8 cellular contexts compared by ENCODE assay signal in genomic region chr1:26837665-26838064, GRCh38. TPM values are rescaled to one million over a fixed set of nuclear protein-coding genes. Genes with fewer than 3 reads are reported as not detected.
DNase-seq lines count a peak whose midpoint lies in the region; ATAC-seq and TF ChIP-seq lines count a peak whose summit lies in the region.
"Not testable (repeated sequence)": the region's sequence is repeated elsewhere in the genome, so short reads cannot be mapped to it uniquely, and the experiment has no call there.

No MANE protein-coding gene starts in this region.

- CTCF ChIA-PET in HEK293 (lab: Yijun Ruan, JAX), result interaction anchor here (0.6 to 0.7 kb wide), 2 partner anchors 28 to 249 kb away, joined by 3 to 5 read pairs; no protein-coding TSS in a partner anchor
- CTCF ChIA-PET in T-cell (lab: Charles Lee), result interaction anchor here in 1 of 2 donors (0.8 to 1.6 kb wide), 2 partner anchors 16 to 28 kb away, joined by 3 to 10 read pairs; no protein-coding TSS in a partner anchor
- CTCF ChIA-PET in activated CD4-positive, alpha-beta T cell treated with anti-CD3 and anti-CD28 coated beads for 36 hours (lab: Charles Lee), result interaction anchor here (1.8 kb wide), 1 partner anchor 25 kb away, joined by 6 read pairs; the partner anchor contains the start of gene SFN
- CTCF ChIA-PET in activated naive CD4-positive, alpha-beta T cell treated with anti-CD3 and anti-CD28 coated beads, Interleukin-2, amount 10 ng/mL, durations not matched to agents 7 days and 5 days (lab: Charles Lee), result interaction anchor here (0.8 kb wide), 1 partner anchor 27 kb away, joined by 3 read pairs; no protein-coding TSS in a partner anchor

- intact Hi-C loops in activated CD4-positive, alpha-beta T cell treated with anti-CD3 and anti-CD28 coated beads for 36 hours (cut with DNase I, micrococcal nuclease), result not testable (repeated sequence)

- not testable (repeated sequence) for DNase-seq in CD4-positive, CD25-positive, alpha-beta regulatory T cell; T-cell; activated CD4-positive, alpha-beta T cell treated with anti-CD3 and anti-CD28 coated beads for 36 hours; activated T-cell treated with anti-CD3 and anti-CD28 coated beads, Interleukin-2, amount 50 U/mL, for 4 hours; activated naive CD4-positive, alpha-beta T cell treated with anti-CD3 and anti-CD28 coated beads, Interleukin-2, amount 10 ng/mL, durations not matched to agents 7 days and 5 days; immature natural killer cell; stimulated activated effector memory CD8-positive, alpha-beta T cell treated with anti-CD3 and anti-CD28 coated beads, Interleukin-12 subunit alpha, Interleukin-12 subunit beta, amount 100 ng/mL, for 72 hours (ENCODE audit: low spot score in 2 of 2)

- POLR2A ChIA-PET in HEK293 (lab: Yijun Ruan, JAX), result interaction anchor here (0.6 kb wide), 1 partner anchor 33 kb away, joined by 4 read pairs; no protein-coding TSS in a partner anchor
- POLR2A ChIA-PET in T-cell (lab: Charles Lee), result not testable (repeated sequence)
- POLR2A ChIA-PET in activated CD4-positive, alpha-beta T cell treated with anti-CD3 and anti-CD28 coated beads for 36 hours (lab: Charles Lee), result interaction anchor here (0.6 kb wide), 1 partner anchor 195 kb away, joined by 10 read pairs; no protein-coding TSS in a partner anchor

- H3K4me1 Mint-ChIP-seq in CD4-positive, CD25-positive, alpha-beta regulatory T cell, result peaks cover 6 to 54% (median 34%) of the 10 kb centered on the region in 4 donors
- H3K4me1 Mint-ChIP-seq in T-cell, result peaks cover 35 to 51% (median 46%) of the 10 kb centered on the region in 3 donors
- H3K4me1 Mint-ChIP-seq in activated CD4-positive, alpha-beta T cell treated with anti-CD3 and anti-CD28 coated beads for 36 hours, result peaks cover 40% of the 10 kb centered on the region
- peaks cover 44% of the 10 kb centered on the region for H3K4me1 Mint-ChIP-seq in activated T-cell treated with anti-CD3 and anti-CD28 coated beads, Interleukin-2, amount 50 U/mL, for 4 hours (ENCODE audit: low read depth)
- peaks cover 33% of the 10 kb centered on the region for H3K4me1 Mint-ChIP-seq in activated naive CD4-positive, alpha-beta T cell treated with anti-CD3 and anti-CD28 coated beads, Interleukin-2, amount 10 ng/mL, durations not matched to agents 7 days and 5 days
- peaks cover 34 to 37% of the 10 kb centered on the region in 2 donors for H3K4me1 Mint-ChIP-seq in immature natural killer cell
- peaks cover 47% of the 10 kb centered on the region for H3K4me1 Mint-ChIP-seq in stimulated activated effector memory CD8-positive, alpha-beta T cell treated with anti-CD3 and anti-CD28 coated beads, Interleukin-12 subunit alpha, Interleukin-12 subunit beta, amount 100 ng/mL, for 72 hours

- not testable (repeated sequence) for H3K9me3 Mint-ChIP-seq in CD4-positive, CD25-positive, alpha-beta regulatory T cell; T-cell; activated CD4-positive, alpha-beta T cell treated with anti-CD3 and anti-CD28 coated beads for 36 hours (ENCODE audit: low read depth); activated T-cell treated with anti-CD3 and anti-CD28 coated beads, Interleukin-2, amount 50 U/mL, for 4 hours; activated naive CD4-positive, alpha-beta T cell treated with anti-CD3 and anti-CD28 coated beads, Interleukin-2, amount 10 ng/mL, durations not matched to agents 7 days and 5 days; immature natural killer cell; stimulated activated effector memory CD8-positive, alpha-beta T cell treated with anti-CD3 and anti-CD28 coated beads, Interleukin-12 subunit alpha, Interleukin-12 subunit beta, amount 100 ng/mL, for 72 hours

- peaks cover 47% of the 10 kb centered on the region for H3K36me3 ChIP-seq in CD4-positive, CD25-positive, alpha-beta regulatory T cell (ENCODE audit: control insufficient read depth, insufficient read depth, low read length)
- peaks cover 26 to 86% of the 10 kb centered on the region in 2 experiments for H3K36me3 ChIP-seq in HEK293 (ENCODE audit: control insufficient read depth in 2 of 2, insufficient read depth in 1 of 2, low read length in 2 of 2)

- not testable (repeated sequence) for H3K9me3 ChIP-seq in CD4-positive, CD25-positive, alpha-beta regulatory T cell (ENCODE audit: control insufficient read depth in 2 of 2, low read length in 2 of 2); HEK293 (ENCODE audit: control insufficient read depth, insufficient read depth, low read depth, low read length)

- H3K4me3 ChIP-seq in CD4-positive, CD25-positive, alpha-beta regulatory T cell (ENCODE audit: low read depth, low read length); HEK293 (ENCODE audit: low read depth, low read length): not testable (repeated sequence)

- H3K27ac ChIP-seq in CD4-positive, CD25-positive, alpha-beta regulatory T cell (ENCODE audit: insufficient read depth, low read length, poor library complexity, severe bottlenecking); HEK293 (ENCODE audit: extremely low read depth, low read depth, low read length): not testable (repeated sequence)

- not testable (repeated sequence) for H3K27me3 Mint-ChIP-seq in CD4-positive, CD25-positive, alpha-beta regulatory T cell; T-cell; activated CD4-positive, alpha-beta T cell treated with anti-CD3 and anti-CD28 coated beads for 36 hours; activated T-cell treated with anti-CD3 and anti-CD28 coated beads, Interleukin-2, amount 50 U/mL, for 4 hours (ENCODE audit: low read depth); activated naive CD4-positive, alpha-beta T cell treated with anti-CD3 and anti-CD28 coated beads, Interleukin-2, amount 10 ng/mL, durations not matched to agents 7 days and 5 days; immature natural killer cell (ENCODE audit: low read depth in 3 of 3)

- peaks cover 22% of the 10 kb centered on the region for H3K36me3 Mint-ChIP-seq in CD4-positive, CD25-positive, alpha-beta regulatory T cell
- H3K36me3 Mint-ChIP-seq in T-cell, result peaks cover 37% of the 10 kb centered on the region
- peaks cover 57% of the 10 kb centered on the region for H3K36me3 Mint-ChIP-seq in activated CD4-positive, alpha-beta T cell treated with anti-CD3 and anti-CD28 coated beads for 36 hours (ENCODE audit: low read depth)
- H3K36me3 Mint-ChIP-seq in activated T-cell treated with anti-CD3 and anti-CD28 coated beads, Interleukin-2, amount 50 U/mL, for 4 hours (ENCODE audit: insufficient read depth), result peaks cover 29% of the 10 kb centered on the region
- H3K36me3 Mint-ChIP-seq in activated naive CD4-positive, alpha-beta T cell treated with anti-CD3 and anti-CD28 coated beads, Interleukin-2, amount 10 ng/mL, durations not matched to agents 7 days and 5 days, result peaks cover 63% of the 10 kb centered on the region
- H3K36me3 Mint-ChIP-seq in immature natural killer cell, result peaks cover 0 to 22% (median 14%) of the 10 kb centered on the region in 3 donors
- peaks cover 100% of the 10 kb centered on the region for H3K36me3 Mint-ChIP-seq in stimulated activated effector memory CD8-positive, alpha-beta T cell treated with anti-CD3 and anti-CD28 coated beads, Interleukin-12 subunit alpha, Interleukin-12 subunit beta, amount 100 ng/mL, for 72 hours

- peak overlapping the region in 1 of 4 donors; percentile 63 for H3K4me3 Mint-ChIP-seq in CD4-positive, CD25-positive, alpha-beta regulatory T cell
- H3K4me3 Mint-ChIP-seq in T-cell; activated CD4-positive, alpha-beta T cell treated with anti-CD3 and anti-CD28 coated beads for 36 hours; activated naive CD4-positive, alpha-beta T cell treated with anti-CD3 and anti-CD28 coated beads, Interleukin-2, amount 10 ng/mL, durations not matched to agents 7 days and 5 days; immature natural killer cell: not testable (repeated sequence)
- peak overlapping the region; percentile 11 for H3K4me3 Mint-ChIP-seq in activated T-cell treated with anti-CD3 and anti-CD28 coated beads, Interleukin-2, amount 50 U/mL, for 4 hours
- peak overlapping the region; percentile 51 for H3K4me3 Mint-ChIP-seq in stimulated activated effector memory CD8-positive, alpha-beta T cell treated with anti-CD3 and anti-CD28 coated beads, Interleukin-12 subunit alpha, Interleukin-12 subunit beta, amount 100 ng/mL, for 72 hours

- H3K27me3 ChIP-seq in CD4-positive, CD25-positive, alpha-beta regulatory T cell (ENCODE audit: control insufficient read depth, insufficient read depth, low read length), result not testable (repeated sequence)

- peak overlapping the region; percentile 46 to 89 (median 82) for H3K27ac Mint-ChIP-seq in CD4-positive, CD25-positive, alpha-beta regulatory T cell
- H3K27ac Mint-ChIP-seq in T-cell (peak overlapping the region; percentile 56 to 85), immature natural killer cell (peak overlapping the region in 4 of 6 donors; percentile 12 to 71 (median 56))
- H3K27ac Mint-ChIP-seq in activated CD4-positive, alpha-beta T cell treated with anti-CD3 and anti-CD28 coated beads for 36 hours, result peak overlapping the region; percentile 21
- H3K27ac Mint-ChIP-seq in activated naive CD4-positive, alpha-beta T cell treated with anti-CD3 and anti-CD28 coated beads, Interleukin-2, amount 10 ng/mL, durations not matched to agents 7 days and 5 days, result peak overlapping the region; percentile 71
- peak overlapping the region; percentile 93 for H3K27ac Mint-ChIP-seq in stimulated activated effector memory CD8-positive, alpha-beta T cell treated with anti-CD3 and anti-CD28 coated beads, Interleukin-12 subunit alpha, Interleukin-12 subunit beta, amount 100 ng/mL, for 72 hours

- ATAC-seq in CD4-positive, CD25-positive, alpha-beta regulatory T cell (ENCODE audit: low read depth in 2 of 2); T-cell (replicated peaks in 1 of 4); activated CD4-positive, alpha-beta T cell treated with anti-CD3 and anti-CD28 coated beads for 36 hours; activated T-cell treated with anti-CD3 and anti-CD28 coated beads, Interleukin-2, amount 50 U/mL, for 4 hours; stimulated activated effector memory CD8-positive, alpha-beta T cell treated with anti-CD3 and anti-CD28 coated beads, Interleukin-12 subunit alpha, Interleukin-12 subunit beta, amount 100 ng/mL, for 72 hours: not testable (repeated sequence)

- peaks cover 43% of the 10 kb centered on the region for H3K4me1 ChIP-seq in CD4-positive, CD25-positive, alpha-beta regulatory T cell (ENCODE audit: control insufficient read depth, insufficient read depth, low read length, poor library complexity, severe bottlenecking)
- H3K4me1 ChIP-seq in HEK293 (ENCODE audit: control insufficient read depth, insufficient read depth, low read length), result not testable (repeated sequence)

- not testable (repeated sequence) for TF ChIP-seq CTCF in HEK293 (tag by site-specific recombination; IDR thresholded peaks at IDR 0.05)

RNA-seq across cellular contexts. Expression of gene ZDHHC18, which starts 11.2 kb away (rescaled TPM):
- total RNA-seq in CD4-positive, CD25-positive, alpha-beta regulatory T cell, result 73.6 TPM
- 10 to 100 TPM in 2 of 4 donors, 1 to 10 TPM in 2; 4.4 to 14.8 (median 10.3) TPM for polyA plus RNA-seq in CD4-positive, CD25-positive, alpha-beta regulatory T cell
- 10 to 100 TPM; 41.1 to 59.9 (median 50.6) TPM for total RNA-seq in T-cell
- total RNA-seq in activated CD4-positive, alpha-beta T cell treated with anti-CD3 and anti-CD28 coated beads for 36 hours, result 10 to 100 TPM; 51.6 to 66.0 TPM
- 10 to 100 TPM; 66.1 to 76.8 (median 71.8) TPM for total RNA-seq in activated T-cell treated with anti-CD3 and anti-CD28 coated beads, Interleukin-2, amount 50 U/mL, for 4 hours
- 1 to 10 TPM; 7.3 to 8.8 (median 7.8) TPM for polyA plus RNA-seq in immature natural killer cell

RNA-seq across cellular contexts. Expression of gene SFN, which starts 25.3 kb away (rescaled TPM):
- 1.3 TPM for total RNA-seq in CD4-positive, CD25-positive, alpha-beta regulatory T cell
- polyA plus RNA-seq in CD4-positive, CD25-positive, alpha-beta regulatory T cell, result not detected
- total RNA-seq in T-cell, result 1 to 10 TPM in 4 of 5 donors, under 1 TPM in 1; 0.28 to 1.7 (median 1.6) TPM
- total RNA-seq in activated CD4-positive, alpha-beta T cell treated with anti-CD3 and anti-CD28 coated beads for 36 hours, result 1 to 10 TPM in 1 of 2 experiments, under 1 TPM in 1; 0.87 to 1.1 TPM
- total RNA-seq in activated T-cell treated with anti-CD3 and anti-CD28 coated beads, Interleukin-2, amount 50 U/mL, for 4 hours, result under 1 TPM; 0.19 to 0.61 (median 0.24) TPM
- polyA plus RNA-seq in immature natural killer cell, result not detected

RNA-seq across cellular contexts. Expression of gene PIGV, which starts 49.9 kb away (rescaled TPM):
- 8.6 TPM for total RNA-seq in CD4-positive, CD25-positive, alpha-beta regulatory T cell
- polyA plus RNA-seq in CD4-positive, CD25-positive, alpha-beta regulatory T cell, result 10 to 100 TPM in 2 of 4 donors, 1 to 10 TPM in 2; 8.3 to 13.2 (median 9.8) TPM
- 10 to 100 TPM; 10.3 to 24.0 (median 20.3) TPM for total RNA-seq in T-cell
- 10 to 100 TPM; 12.0 to 17.2 TPM for total RNA-seq in activated CD4-positive, alpha-beta T cell treated with anti-CD3 and anti-CD28 coated beads for 36 hours
- total RNA-seq in activated T-cell treated with anti-CD3 and anti-CD28 coated beads, Interleukin-2, amount 50 U/mL, for 4 hours, result 10 to 100 TPM in 2 of 3 donors, 1 to 10 TPM in 1; 8.4 to 11.2 (median 10.4) TPM
- 10 to 100 TPM in 2 of 3 donors, 1 to 10 TPM in 1; 9.8 to 20.0 (median 13.7) TPM for polyA plus RNA-seq in immature natural killer cell

RNA-seq across cellular contexts. Expression of gene GPN2, which starts 52.4 kb away (rescaled TPM):
- 45.5 TPM for total RNA-seq in CD4-positive, CD25-positive, alpha-beta regulatory T cell
- polyA plus RNA-seq in CD4-positive, CD25-positive, alpha-beta regulatory T cell, result 10 to 100 TPM; 12.1 to 32.1 (median 20.5) TPM
- 10 to 100 TPM; 30.8 to 35.7 (median 32.7) TPM for total RNA-seq in T-cell
- 10 to 100 TPM; 44.3 to 45.6 TPM for total RNA-seq in activated CD4-positive, alpha-beta T cell treated with anti-CD3 and anti-CD28 coated beads for 36 hours
- 10 to 100 TPM; 59.9 to 62.0 (median 61.1) TPM for total RNA-seq in activated T-cell treated with anti-CD3 and anti-CD28 coated beads, Interleukin-2, amount 50 U/mL, for 4 hours
- polyA plus RNA-seq in immature natural killer cell, result 10 to 100 TPM in 2 of 3 donors, 1 to 10 TPM in 1; 8.3 to 22.1 (median 10.0) TPM

Comparison
In these comparisons a context has a peak if more than half of its experiments do, and no peak if none do; other contexts are left out.
1. H3K27ac Mint-ChIP-seq: peak in every context shown above with its lines; median percentile 93 in stimulated activated effector memory CD8-positive, alpha-beta T cell treated with anti-CD3 and anti-CD28 coated beads, Interleukin-12 subunit alpha, Interleukin-12 subunit beta, amount 100 ng/mL, for 72 hours; 82 in CD4-positive, CD25-positive, alpha-beta regulatory T cell; 71 in activated naive CD4-positive, alpha-beta T cell treated with anti-CD3 and anti-CD28 coated beads, Interleukin-2, amount 10 ng/mL, durations not matched to agents 7 days and 5 days; 70 in T-cell; 56 in immature natural killer cell; 21 in activated CD4-positive, alpha-beta T cell treated with anti-CD3 and anti-CD28 coated beads for 36 hours.